ENCODE assay signal across 1 cellular context in genomic region chr19:1144741-1145140, GRCh38.
TF ChIP-seq lines count a peak whose summit lies in the region.

No MANE protein-coding gene starts in this region.

TF ChIP-seq in HEK293, 187 proteins besides CTCF, POLR2A, EP300 and RAD21 (continued from another document):
- 0 out of 2 replicates have a peak, but pooled peaks have one; percentile 14 for TF ChIP-seq ZNF148 (tag by site-specific recombination; IDR thresholded peaks at IDR 0.05; ENCODE audit: borderline replicate concordance)
- no peak for TF ChIP-seq ZNF174 (tag by site-specific recombination; IDR thresholded peaks at IDR 0.05)
- 0 out of 2 replicates have a peak, but pooled peaks have one; percentile 57 for TF ChIP-seq ZNF114 (tag by site-specific recombination; IDR thresholded peaks at IDR 0.05)
- peak; percentile 15; the same call in 1 of the 2 replicates for TF ChIP-seq ZNF521 (tag by site-specific recombination; IDR thresholded peaks at IDR 0.05)
- TF ChIP-seq EGR2 (tag by site-specific recombination; IDR thresholded peaks at IDR 0.05; ENCODE audit: low read depth): no peak
- no peak for TF ChIP-seq ZNF830 (tag by site-specific recombination; IDR thresholded peaks at IDR 0.05; ENCODE audit: low read depth)
- no peak for TF ChIP-seq ZFP37 (tag by site-specific recombination; IDR thresholded peaks at IDR 0.05)
- TF ChIP-seq MEIS1 (CRISPR knock-in tag; IDR thresholded peaks at IDR 0.05; ENCODE audit: borderline replicate concordance): no peak
- TF ChIP-seq HOXD13 (CRISPR knock-in tag; IDR thresholded peaks at IDR 0.05; ENCODE audit: borderline replicate concordance): no peak
- peak; percentile 48; the same call in 1 of the 2 replicates for TF ChIP-seq ZNF777 (tag by site-specific recombination; IDR thresholded peaks at IDR 0.05; ENCODE audit: borderline replicate concordance)
- no peak for TF ChIP-seq MYNN (tag by site-specific recombination; IDR thresholded peaks at IDR 0.05; ENCODE audit: borderline replicate concordance)
- no peak for TF ChIP-seq ZNF426 (tag by site-specific recombination; IDR thresholded peaks at IDR 0.05)
- no peak for TF ChIP-seq ZNF184 (tag by site-specific recombination; IDR thresholded peaks at IDR 0.05)
- TF ChIP-seq ZNF202 (tag by site-specific recombination; IDR thresholded peaks at IDR 0.05; ENCODE audit: borderline replicate concordance): peak; percentile 93
- TF ChIP-seq ZNF221 (tag by site-specific recombination; IDR thresholded peaks at IDR 0.05; ENCODE audit: borderline replicate concordance): no peak
- no peak for TF ChIP-seq OSR2 (tag by site-specific recombination; IDR thresholded peaks at IDR 0.05)
